Comparison of ENCODE assay signal across 21 cellular contexts in genomic region chr11:124172599-124172998, GRCh38. TPM values are rescaled to one million over a fixed set of nuclear protein-coding genes. Genes with fewer than 3 reads are reported as not detected.
"Had no signal": no experiment of that assay in that cellular context is flagged by ENCODE, and none has a peak within 500 bp of the region (broad histone marks: within the 10 kb centered on the region; RNA-seq: fewer than 3 reads in every experiment).

No MANE protein-coding gene starts in this region.

- ATAC-seq: HepG2 had no signal

- H3K36me3 ChIP-seq: SJSA1 had no signal

- DNase-seq: IMR-90, Kasumi-1, MV-4-11, NCI-H1048, NCI-H1105, NCI-H1436 treated with DMSO at 0.1 percent for 48 hours, NCI-H187 treated with DMSO at 0.1 percent for 48 hours, NCI-H2029 treated with DMSO at 0.1 percent for 48 hours, NCI-H226, NCI-H446, NCI-H510A, NCI-H774, SHP77 had no signal

- H3K9ac ChIP-seq: KMS-11 had no signal

- H3K9me3 ChIP-seq: SJSA1 had no signal

- H3K27me3 ChIP-seq: SJSA1 had no signal

- H3K27ac ChIP-seq: KMS-11, RWPE1, SJSA1, SK-N-MC had no signal

- FAIRE-seq: HepG2, RCC 7860 had no signal

- H3K4me2 ChIP-seq: KMS-11 had no signal

- H3K4me3 ChIP-seq: SJSA1, SK-N-MC had no signal

RNA-seq across cellular contexts. Expression of gene OR10D3, which starts 10.5 kb away (rescaled TPM):
- total RNA-seq: HepG2, HT1080, IMR-90, M059J, SJSA1 had no signal
